Comparison of ENCODE assay signal across 12 cellular contexts in genomic region chr6:108348655-108349349, GRCh38. TPM values are rescaled to one million over a fixed set of nuclear protein-coding genes. Genes with fewer than 3 reads are reported as not detected.
A peak's percentile ranks its signal among the peaks of the same experiment; 100 is the strongest.
DNase-seq lines count a peak whose midpoint lies in the region; ATAC-seq and TF ChIP-seq lines count a peak whose summit lies in the region.
"Had no signal": no experiment of that assay in that cellular context is flagged by ENCODE, and none has a peak within 500 bp of the region (broad histone marks: within the 10 kb centered on the region; RNA-seq: fewer than 3 reads in every experiment).

No MANE protein-coding gene starts in this region.

- no peaks in the 10 kb centered on the region for H3K27me3 ChIP-seq in psoas muscle (ENCODE audit: insufficient read depth in 3 of 3, low read length in 2 of 3)

- H3K9me3 Mint-ChIP-seq in activated naive CD8-positive, alpha-beta T cell treated with anti-CD3 and anti-CD28 coated beads, Interleukin-2, amount 50 U/mL, for 24 hours: no peaks in the 10 kb centered on the region
- H3K9me3 Mint-ChIP-seq: immature natural killer cell had no signal

- H3K4me3 ChIP-seq in psoas muscle: no peak overlapping the region

- no peaks in the 10 kb centered on the region for H3K27me3 Mint-ChIP-seq in activated naive CD8-positive, alpha-beta T cell treated with anti-CD3 and anti-CD28 coated beads, Interleukin-2, amount 50 U/mL, for 24 hours

- ATAC-seq in GM18867 (IDR thresholded peaks at IDR 0.05; ENCODE audit: unreplicated experiment): peak; percentile 95
- ATAC-seq in GM21447 (IDR thresholded peaks at IDR 0.05; ENCODE audit: unreplicated experiment): peak; percentile 96
- peak; percentile 93 for ATAC-seq in HG03175 (IDR thresholded peaks at IDR 0.05; ENCODE audit: unreplicated experiment)
- ATAC-seq in activated naive CD8-positive, alpha-beta T cell treated with anti-CD3 and anti-CD28 coated beads, Interleukin-2, amount 50 U/mL, for 24 hours: peak; percentile 61
- no peak for ATAC-seq in psoas muscle

- H3K4me1 ChIP-seq in psoas muscle: no peaks in the 10 kb centered on the region

- peaks cover 11% of the 10 kb centered on the region for H3K36me3 Mint-ChIP-seq in activated naive CD8-positive, alpha-beta T cell treated with anti-CD3 and anti-CD28 coated beads, Interleukin-2, amount 50 U/mL, for 24 hours (ENCODE audit: low read depth)

- intact Hi-C loops in psoas muscle (cut with DNase I): no loop called here

- no peak overlapping the region for H3K27ac ChIP-seq in psoas muscle
- H3K27ac ChIP-seq: KMS-11 had no signal

- H3K4me3 Mint-ChIP-seq in activated naive CD8-positive, alpha-beta T cell treated with anti-CD3 and anti-CD28 coated beads, Interleukin-2, amount 50 U/mL, for 24 hours: no peak overlapping the region
- H3K4me3 Mint-ChIP-seq: immature natural killer cell had no signal

- WGBS in psoas muscle, 3 donors: 93 to 96% (median 96%) methylated on average over 5 of the region's 5 CpGs

- H3K4me1 Mint-ChIP-seq in activated naive CD8-positive, alpha-beta T cell treated with anti-CD3 and anti-CD28 coated beads, Interleukin-2, amount 50 U/mL, for 24 hours: peaks cover 12% of the 10 kb centered on the region

- H3K27ac Mint-ChIP-seq in activated naive CD8-positive, alpha-beta T cell treated with anti-CD3 and anti-CD28 coated beads, Interleukin-2, amount 50 U/mL, for 24 hours: no peak overlapping the region

- no peak for TF ChIP-seq CTCF in psoas muscle (IDR thresholded peaks at IDR 0.05)

- DNase-seq in activated naive CD8-positive, alpha-beta T cell treated with anti-CD3 and anti-CD28 coated beads, Interleukin-2, amount 50 U/mL, for 24 hours: no peak
- DNase-seq in psoas muscle: no peak
- no peak for DNase-seq in stimulated activated naive CD4-positive, alpha-beta T cell treated with Interleukin-2 at 50 U/mL for 16 hours (lab: John Stamatoyannopoulos, UW)
- no peak for DNase-seq in NCI-H1105 (lab: John Stamatoyannopoulos, UW)
- no peak for DNase-seq in central memory CD4-positive, alpha-beta T cell
- DNase-seq: immature natural killer cell, posterior cingulate gyrus, RPMI8226 had no signal

- no peaks in the 10 kb centered on the region for H3K9me3 ChIP-seq in psoas muscle

- H3K36me3 ChIP-seq in psoas muscle (ENCODE audit: insufficient read depth in 1 of 2, low read depth in 1 of 2): peaks cover 0 to 4% of the 10 kb centered on the region in 2 donors

RNA-seq across cellular contexts. Expression of gene AFG1L, which starts 53.9 kb away (rescaled TPM):
- 10 to 100 TPM in 1 of 4 donors, 1 to 10 TPM in 3; 5.4 to 10.4 (median 6.6) TPM for total RNA-seq in psoas muscle
- polyA plus RNA-seq in psoas muscle: 1 to 10 TPM; 2.4 to 3.3 (median 2.5) TPM

Comparison
In these comparisons a context has a peak if more than half of its experiments do, and no peak if none do; other contexts are left out.
1. ATAC-seq: peak in GM18867 (single experiment), GM21447 (single experiment), HG03175 (single experiment) and activated naive CD8-positive, alpha-beta T cell treated with anti-CD3 and anti-CD28 coated beads, Interleukin-2, amount 50 U/mL, for 24 hours (single experiment); none in psoas muscle (0 of 4).